Comparison of ENCODE assay signal across 25 cellular contexts in the genomic region with DNA sequence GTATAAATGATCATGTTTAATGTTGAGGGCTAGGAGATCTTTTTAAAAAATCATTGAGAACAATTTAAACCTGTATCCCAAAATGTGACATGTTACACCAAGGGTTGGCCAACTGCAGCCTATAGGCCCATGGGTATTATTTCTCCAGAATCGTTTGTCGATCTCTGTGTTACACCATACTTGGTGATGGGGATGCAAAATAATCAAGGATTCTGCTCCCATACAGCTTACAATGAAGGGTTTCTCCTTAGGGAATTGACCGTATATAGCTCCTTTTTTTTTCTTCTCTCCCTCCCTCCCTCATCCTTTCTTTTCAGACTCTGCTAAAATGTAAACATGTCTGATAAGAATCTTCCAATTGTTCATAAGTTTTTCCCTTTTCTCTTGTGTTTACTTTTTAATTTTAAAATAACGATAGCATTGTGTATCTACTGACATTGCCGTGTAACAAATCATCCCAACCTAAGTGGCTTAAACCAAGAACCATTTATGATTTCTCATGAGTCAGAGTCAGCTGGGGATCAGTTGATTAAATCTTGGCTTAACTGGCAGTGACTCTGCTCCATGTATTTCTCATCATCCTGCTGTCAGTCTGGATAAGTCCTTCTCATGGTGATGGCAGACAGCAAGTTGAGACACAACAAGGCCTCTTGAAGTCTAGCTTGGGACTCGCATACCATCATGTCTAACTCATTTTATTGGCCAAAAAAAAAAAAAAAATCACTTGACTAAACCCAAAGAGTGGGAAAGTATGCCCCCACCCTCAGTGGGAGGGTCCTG. TPM values are rescaled to one million over a fixed set of nuclear protein-coding genes. Genes with fewer than 3 reads are reported as not detected.
DNase-seq lines count a peak whose midpoint lies in the region; ATAC-seq, FAIRE-seq and TF ChIP-seq lines count a peak whose summit lies in the region.
"Had no signal": no experiment of that assay in that cellular context is flagged by ENCODE, and none has a peak within 500 bp of the region (broad histone marks: within the 10 kb centered on the region; RNA-seq: fewer than 3 reads in every experiment).

No MANE protein-coding gene starts in this region.

- no peaks in the 10 kb centered on the region for H3K36me3 ChIP-seq in K562 (ENCODE audit: control insufficient read depth, insufficient read depth, low read length)

- POLR2A ChIA-PET in K562 (lab: Yijun Ruan, JAX) (interaction anchor here (1.4 kb wide), 1 partner anchor 15 kb away, joined by 3 read pairs; no protein-coding TSS in a partner anchor), RWPE1 (lab: Yijun Ruan, JAX; ENCODE audit: low non-redundant PET) (no interaction called here)

- H3K27ac ChIP-seq in K562 (ENCODE audit: extremely low read depth, low read depth, low read length), result no peak overlapping the region
- H3K27ac ChIP-seq in RWPE1, result no peak overlapping the region
- H3K27ac ChIP-seq: A549, PC-9 had no signal

- intact Hi-C loops in K562 (cut with micrococcal nuclease), result no loop called here

- in situ Hi-C loops in K562 (cut with MboI), result no loop called here

- H4K20me1 ChIP-seq in K562 (replicated peaks; ENCODE audit: control insufficient read depth, insufficient read depth, low read length), result no peaks in the 10 kb centered on the region

- H3K9me1 ChIP-seq in K562 (ENCODE audit: control insufficient read depth, insufficient read depth, low read length), result no peaks in the 10 kb centered on the region

- ATAC-seq in K562, result no peak
- ATAC-seq: A549; CD8-positive, alpha-beta T cell; HCT116 had no signal

- TF ChIP-seq EP300 in K562 (IDR thresholded peaks at IDR 0.05; ENCODE audit: low read length), result no peak

- H3K4me2 ChIP-seq in K562 (ENCODE audit: insufficient read depth, low read length), result no peak overlapping the region
- H3K4me2 ChIP-seq: A549, PC-9 had no signal

- CTCF ChIA-PET in K562 (lab: Yijun Ruan, JAX; ENCODE audit: low intra/inter-chr PET ratio) (no interaction called here), RWPE1 (lab: Yijun Ruan, JAX) (no interaction called here)

- FAIRE-seq in D721Med (lab: Jason Lieb, UNC) (peak; percentile 77), K562 (lab: Jason Lieb, UNC) (no peak)
- FAIRE-seq: A549 had no signal

- no peak overlapping the region for H3K4me3 ChIP-seq in K562
- H3K4me3 ChIP-seq in fibroblast of mammary gland (ENCODE audit: control insufficient read depth, low read depth, low read length), result no peak overlapping the region
- H3K4me3 ChIP-seq: A549, PC-9 had no signal

- H3K27me3 ChIP-seq in K562 (ENCODE audit: control insufficient read depth in 2 of 2, insufficient read depth in 2 of 2, low read length in 2 of 2), result no peaks in the 10 kb centered on the region

- TF ChIP-seq CTCF in D721Med (IDR thresholded peaks at IDR 0.05; ENCODE audit: insufficient read depth, missing control alignments) (no peak), K562 (IDR thresholded peaks at IDR 0.05 in 2 of 3, conservative IDR thresholded peaks at IDR 0.05 in 1 of 3; ENCODE audit: insufficient read depth in 2 of 3, low read depth in 1 of 3, low read length in 3 of 3) (no peak), fibroblast of mammary gland (conservative IDR thresholded peaks at IDR 0.05; ENCODE audit: control insufficient read depth, insufficient read depth, low read depth, low read length) (no peak), RWPE1 (conservative IDR thresholded peaks at IDR 0.05; ENCODE audit: low read depth) (no peak)

- H3K9me3 ChIP-seq in K562 (replicated peaks; ENCODE audit: control insufficient read depth, insufficient read depth, low read depth, low read length), result no peaks in the 10 kb centered on the region

- 2% methylated on average over 6 of the region's 6 CpGs for WGBS in K562 (ENCODE audit: insufficient coverage, low coverage, missing lambda C conversion rate)

- no TSS peak for BruUV-seq in K562 (replicated peaks; lab: Mats Ljungman, UMichigan)

- DNase-seq in D721Med (ENCODE audit: insufficient read length, low spot score) (no peak), HT1080 (ENCODE audit: low read depth) (peak; percentile 24), K562 (ENCODE audit: extremely low read depth in 1 of 4, low spot score in 3 of 4) (no peak), fibroblast of mammary gland (ENCODE audit: low read depth) (peak; percentile 12), T1000 (lab: John Stamatoyannopoulos, UW) (no peak), NCI-H748 treated with DMSO at 0.1 percent for 48 hours (lab: John Stamatoyannopoulos, UW) (no peak), RWPE1 (ENCODE audit: low spot score) (no peak)
- DNase-seq: AML-193; C1 segment of cervical spinal cord; CD8-positive, alpha-beta T cell; DND-41; Kasumi-1; NCI-H1092 treated with DMSO at 0.1 percent for 48 hours; NCI-H1436; NCI-H187; NCI-H2081 treated with DMSO at 0.1 percent for 48 hours; NCI-H2171; NCI-H226; NCI-H510A; NCI-H69; NK-92 treated with Interleukin-12 subunit alpha and Interleukin-12 subunit beta, amount 100 ng/mL, for 24 hours; PC-9; SHP77 treated with DMSO at 0.1 percent for 48 hours had no signal

- no peaks in the 10 kb centered on the region for H3K4me1 ChIP-seq in K562 (replicated peaks in 1 of 2; ENCODE audit: control insufficient read depth in 2 of 2, insufficient read depth in 2 of 2, low read length in 2 of 2)
- H3K4me1 ChIP-seq: A549 had no signal

- no peak for TF ChIP-seq POLR2A in K562 (conservative IDR thresholded peaks at IDR 0.05)

- no peaks in the 10 kb centered on the region for H3K79me2 ChIP-seq in K562 (ENCODE audit: control insufficient read depth, insufficient read depth, low read length)

- TF ChIP-seq RAD21 in K562 (CRISPR knock-in tag; conservative IDR thresholded peaks at IDR 0.05 in 1 of 2, IDR thresholded peaks at IDR 0.05 in 1 of 2), result no peak

- no peak overlapping the region for H2AFZ ChIP-seq in K562 (ENCODE audit: low read depth, low read length)
- H2AFZ ChIP-seq: PC-9 had no signal

- H3K9ac ChIP-seq in K562 (ENCODE audit: insufficient read depth in 1 of 2, low read depth in 2 of 2, low read length in 2 of 2), result no peak overlapping the region

TF ChIP-seq in K562, 482 proteins besides CTCF, POLR2A, EP300 and RAD21:
- peak; percentile 83 for TF ChIP-seq PCBP2 (IDR thresholded peaks at IDR 0.05; ENCODE audit: low read depth, low read length, poor library complexity, severe bottlenecking)
- no peak for TF ChIP-seq C11orf30 (IDR thresholded peaks at IDR 0.05; ENCODE audit: low read depth)
- TF ChIP-seq ZBTB17 (CRISPR knock-in tag; IDR thresholded peaks at IDR 0.05), result no peak
- peak; percentile 62 for TF ChIP-seq HNRNPK (IDR thresholded peaks at IDR 0.05; ENCODE audit: low read depth, low read length, poor library complexity, severe bottlenecking)
- TF ChIP-seq DPF2 (IDR thresholded peaks at IDR 0.05), result no peak

RNA-seq across cellular contexts. Expression of a gene that starts 48.0 kb away (rescaled TPM):
- 2.0 and 3.1 TPM in 2 replicates for total RNA-seq in HT1080 (2014; rRNA removed; shearing (Covaris generic))
- 4.3 and 5.1 TPM in 2 replicates for polyA plus RNA-seq in HT1080 (2015; cell fraction: cytosol; rRNA removed)
- 3.4 and 4.2 TPM in 2 replicates for polyA plus RNA-seq in HT1080 (2015; cell fraction: nucleus; rRNA removed)
- total RNA-seq in K562 (2011; cell fraction: chromatin; rRNA removed; ENCODE audit: low replicate concordance), result not detected in 2 replicates
- total RNA-seq in K562 (2011; cell fraction: nucleolus; rRNA removed), result not detected in 2 replicates
- not detected in 2 replicates for total RNA-seq in K562 (2011; cell fraction: nucleoplasm; rRNA removed)
- total RNA-seq in K562 (2014; rRNA removed) (not detected in 2 replicates), K562 (2014; rRNA removed; fragmentation: Illumina TruSeq; extraction: Trizol) (not detected in 2 replicates), K562 (2015; rRNA removed; fragmentation: Illumina TruSeq; extraction: Trizol) (not detected in 2 replicates), K562 (2021) (not detected in 2 replicates)
- polyA plus RNA-seq in K562 (2011; rRNA removed) (not detected in 2 replicates), K562 (2014; fragmentation: Illumina TruSeq; extraction: Trizol) (not detected in 2 replicates), K562 (2014; fragmentation: Nextera tagmentation; extraction: Ambion mirVana) (not detected), K562 (2014; rRNA removed) (not detected in 2 replicates)
- not detected in 2 replicates for polyA plus RNA-seq in K562 (2011; cell fraction: cytosol; rRNA removed)
- not detected in 2 replicates for polyA plus RNA-seq in K562 (2011; cell fraction: nucleus; rRNA removed)
- polyA plus RNA-seq in K562 (2012), result not detected in 2 replicates
- not detected in 2 replicates for polyA minus RNA-seq in K562 (2011; rRNA and poly(A)+ RNA removed)
- polyA minus RNA-seq in K562 (2011; cell fraction: cytosol; rRNA and poly(A)+ RNA removed), result not detected in 2 replicates
- polyA minus RNA-seq in K562 (2011; cell fraction: nucleus; rRNA and poly(A)+ RNA removed), result not detected in 2 replicates
- total RNA-seq: CD8-positive, alpha-beta T cell had no signal

Comparison
In these comparisons a context has a peak if more than half of its experiments do, and no peak if none do; other contexts are left out.
1. DNase-seq: peak in HT1080 (single experiment) and fibroblast of mammary gland (single experiment); none in D721Med (single experiment), K562 (0 of 4), T1000 (single experiment), NCI-H748 treated with DMSO at 0.1 percent for 48 hours (single experiment) and RWPE1 (single experiment).